In the genomic region with DNA sequence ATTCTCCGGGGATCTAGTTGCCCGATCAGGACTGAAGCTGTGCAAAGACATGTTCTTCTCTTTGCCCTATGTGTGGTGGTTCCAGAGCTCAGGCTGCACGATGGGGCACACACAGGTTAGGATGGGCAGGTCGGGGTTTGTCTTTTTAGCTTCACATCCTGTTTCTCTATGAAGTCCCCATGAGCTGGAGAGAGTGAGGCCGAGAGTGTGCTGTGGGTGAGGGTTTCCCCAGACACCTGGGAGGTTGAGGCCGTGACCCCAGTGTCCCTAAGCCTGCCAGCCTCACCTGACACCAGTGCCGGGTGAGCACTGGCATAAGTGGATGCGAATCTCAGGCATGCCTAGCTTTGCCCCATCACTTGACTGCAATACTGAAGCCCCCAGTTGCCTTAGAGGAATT, we compare ENCODE assay signal across 19 cellular contexts. TPM values are rescaled to one million over a fixed set of nuclear protein-coding genes. Genes with fewer than 3 reads are reported as not detected.
DNase-seq lines count a peak whose midpoint lies in the region; ATAC-seq and TF ChIP-seq lines count a peak whose summit lies in the region.
"Had no signal": no experiment of that assay in that cellular context is flagged by ENCODE, and none has a peak within 500 bp of the region (broad histone marks: within the 10 kb centered on the region; RNA-seq: fewer than 3 reads in every experiment).

No MANE protein-coding gene starts in this region.

- peak; percentile 80 for ATAC-seq in GM19351 (IDR thresholded peaks at IDR 0.05; ENCODE audit: unreplicated experiment)
- ATAC-seq in HG02571 (IDR thresholded peaks at IDR 0.05; ENCODE audit: unreplicated experiment) = peak; percentile 85
- peak; percentile 77 for ATAC-seq in HG03280 (IDR thresholded peaks at IDR 0.05; ENCODE audit: unreplicated experiment)
- no peak for ATAC-seq in natural killer cell
- ATAC-seq: esophagus mucosa; HCT116; HepG2; naive thymus-derived CD8-positive, alpha-beta T cell; right cardiac atrium had no signal

- H3K9me3 Mint-ChIP-seq in natural killer cell = no peaks in the 10 kb centered on the region
- H3K9me3 Mint-ChIP-seq: activated B cell treated with CpG ODN at 0.5 μM for 24 hours; naive thymus-derived CD8-positive, alpha-beta T cell had no signal

- H3K27me3 Mint-ChIP-seq in natural killer cell (ENCODE audit: low read depth in 2 of 2) = no peaks in the 10 kb centered on the region

- H3K4me1 Mint-ChIP-seq in natural killer cell = peaks cover 0 to 3% of the 10 kb centered on the region in 2 donors
- H3K4me1 Mint-ChIP-seq: activated B cell treated with CpG ODN at 0.5 μM for 24 hours; naive thymus-derived CD8-positive, alpha-beta T cell had no signal

- DNase-seq in GM12865 (ENCODE audit: low read depth) = peak; percentile 75
- DNase-seq in activated naive CD4-positive, alpha-beta T cell (lab: John Stamatoyannopoulos, UW) = no peak
- no peak for DNase-seq in GM13977 (ENCODE audit: low spot score)
- DNase-seq in NCI-H345 (lab: John Stamatoyannopoulos, UW) = no peak
- DNase-seq in natural killer cell = no peak
- DNase-seq: activated B cell treated with CpG ODN at 0.5 μM for 24 hours; DMS153; naive thymus-derived CD8-positive, alpha-beta T cell; NCI-H1105; stimulated activated CD4-positive, alpha-beta T cell treated with anti-CD3 and anti-CD28 coated beads, Interleukin-4, amount 100 ng/mL, for 4 hours; stimulated activated naive CD4-positive, alpha-beta T cell treated with Interleukin-2 at 50 U/mL for 16 hours had no signal

- no peak overlapping the region for H3K4me3 ChIP-seq in GM12865 (ENCODE audit: low read depth, low read length)
- H3K4me3 ChIP-seq: hepatocyte had no signal

- no peak overlapping the region for H3K27ac Mint-ChIP-seq in natural killer cell
- H3K27ac Mint-ChIP-seq: activated B cell treated with CpG ODN at 0.5 μM for 24 hours had no signal

- no peak overlapping the region for H3K4me3 Mint-ChIP-seq in natural killer cell
- H3K4me3 Mint-ChIP-seq: activated B cell treated with CpG ODN at 0.5 μM for 24 hours; naive thymus-derived CD8-positive, alpha-beta T cell had no signal

- no peaks in the 10 kb centered on the region for H3K36me3 Mint-ChIP-seq in natural killer cell
- H3K36me3 Mint-ChIP-seq: naive thymus-derived CD8-positive, alpha-beta T cell had no signal

- no peak for TF ChIP-seq CTCF in GM12865 (IDR thresholded peaks at IDR 0.05; ENCODE audit: insufficient read depth, low read depth, low read length, missing control alignments)
- TF ChIP-seq CTCF in GM13977 (IDR thresholded peaks at IDR 0.05; ENCODE audit: extremely low read depth, insufficient read depth, missing control alignments) = no peak
- TF ChIP-seq CTCF in natural killer cell (IDR thresholded peaks at IDR 0.05) = no peak

- intact Hi-C loops in natural killer cell (cut with micrococcal nuclease) = no loop called here

- in situ Hi-C loops in GM13977 (cut with MboI; ENCODE audit: low pct_unique_long_range_greater_than_20kb, low sequenced_read_pairs, unreplicated experiment) = no loop called here

RNA-seq across cellular contexts. Expression of gene IGF1, which starts 32.9 kb away (rescaled TPM):
- total RNA-seq in natural killer cell = under 1 TPM in 1 of 3 donors, not detected in 2; 0.48 TPM
- total RNA-seq: activated B cell treated with CpG ODN at 0.5 μM for 24 hours, HepG2 had no signal

Comparison
In these comparisons a context has a peak if more than half of its experiments do, and no peak if none do; other contexts are left out.
1. ATAC-seq: peak in GM19351 (single experiment), HG02571 (single experiment) and HG03280 (single experiment); none in natural killer cell (0 of 3).